In genomic region chr1:245988393-245989078, GRCh38 we compare ENCODE assay signal across 1 cellular context.
A peak's percentile ranks its signal among the peaks of the same experiment; 100 is the strongest.
TF ChIP-seq lines count a peak whose summit lies in the region.

No MANE protein-coding gene starts in this region.

TF ChIP-seq in K562, 482 proteins besides CTCF, POLR2A, EP300 and RAD21 (continued from another document and continues in another):
- TF ChIP-seq, protein P1, sequence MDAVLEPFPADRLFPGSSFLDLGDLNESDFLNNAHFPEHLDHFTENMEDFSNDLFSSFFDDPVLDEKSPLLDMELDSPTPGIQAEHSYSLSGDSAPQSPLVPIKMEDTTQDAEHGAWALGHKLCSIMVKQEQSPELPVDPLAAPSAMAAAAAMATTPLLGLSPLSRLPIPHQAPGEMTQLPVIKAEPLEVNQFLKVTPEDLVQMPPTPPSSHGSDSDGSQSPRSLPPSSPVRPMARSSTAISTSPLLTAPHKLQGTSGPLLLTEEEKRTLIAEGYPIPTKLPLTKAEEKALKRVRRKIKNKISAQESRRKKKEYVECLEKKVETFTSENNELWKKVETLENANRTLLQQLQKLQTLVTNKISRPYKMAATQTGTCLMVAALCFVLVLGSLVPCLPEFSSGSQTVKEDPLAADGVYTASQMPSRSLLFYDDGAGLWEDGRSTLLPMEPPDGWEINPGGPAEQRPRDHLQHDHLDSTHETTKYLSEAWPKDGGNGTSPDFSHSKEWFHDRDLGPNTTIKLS (IDR thresholded peaks at IDR 0.05; ENCODE audit: borderline replicate concordance, low read depth), result peak; percentile 71; the same call in 1 of the 2 replicates
- peak in 1 of 2 experiments; percentile 24; a peak in 1 of 4 replicates for TF ChIP-seq ARNT (IDR thresholded peaks at IDR 0.05)
- TF ChIP-seq JUND (IDR thresholded peaks at IDR 0.05; ENCODE audit: borderline replicate concordance, low read depth, low read length), result peak; percentile 79
- peak; percentile 81; the same call in 2 of the 3 replicates for TF ChIP-seq JUND (tag; IDR thresholded peaks at IDR 0.05; ENCODE audit: borderline replicate concordance, low read depth, low read length)
- TF ChIP-seq TSHZ1 (CRISPR knock-in tag; IDR thresholded peaks at IDR 0.05), result no peak
- no peak for TF ChIP-seq ZNF274 (IDR thresholded peaks at IDR 0.05; ENCODE audit: borderline replicate concordance, low read depth, low read length)
- TF ChIP-seq MCM7 (IDR thresholded peaks at IDR 0.05), result no peak
- peak; percentile 67; the same call in 1 of the 2 replicates for TF ChIP-seq ZEB2 (IDR thresholded peaks at IDR 0.05)
- TF ChIP-seq ASH1L (IDR thresholded peaks at IDR 0.05; ENCODE audit: borderline replicate concordance, low read depth, partially characterized antibody), result peak; percentile 82
- TF ChIP-seq ZNF511 (CRISPR knock-in tag; IDR thresholded peaks at IDR 0.05), result no peak
- TF ChIP-seq PHF20 (IDR thresholded peaks at IDR 0.05; ENCODE audit: partially characterized antibody), result no peak
- no peak for TF ChIP-seq E2F4 (CRISPR knock-in tag; IDR thresholded peaks at IDR 0.05; ENCODE audit: low read depth)
- 0 out of 6 replicates have a peak, but pooled peaks of 1 of the 3 experiments have one; percentile 8 for TF ChIP-seq ZBTB11 (CRISPR knock-in tag; IDR thresholded peaks at IDR 0.05)
- TF ChIP-seq PTTG1 (tag; IDR thresholded peaks at IDR 0.05; ENCODE audit: low read depth), result no peak
- TF ChIP-seq, protein P2, sequence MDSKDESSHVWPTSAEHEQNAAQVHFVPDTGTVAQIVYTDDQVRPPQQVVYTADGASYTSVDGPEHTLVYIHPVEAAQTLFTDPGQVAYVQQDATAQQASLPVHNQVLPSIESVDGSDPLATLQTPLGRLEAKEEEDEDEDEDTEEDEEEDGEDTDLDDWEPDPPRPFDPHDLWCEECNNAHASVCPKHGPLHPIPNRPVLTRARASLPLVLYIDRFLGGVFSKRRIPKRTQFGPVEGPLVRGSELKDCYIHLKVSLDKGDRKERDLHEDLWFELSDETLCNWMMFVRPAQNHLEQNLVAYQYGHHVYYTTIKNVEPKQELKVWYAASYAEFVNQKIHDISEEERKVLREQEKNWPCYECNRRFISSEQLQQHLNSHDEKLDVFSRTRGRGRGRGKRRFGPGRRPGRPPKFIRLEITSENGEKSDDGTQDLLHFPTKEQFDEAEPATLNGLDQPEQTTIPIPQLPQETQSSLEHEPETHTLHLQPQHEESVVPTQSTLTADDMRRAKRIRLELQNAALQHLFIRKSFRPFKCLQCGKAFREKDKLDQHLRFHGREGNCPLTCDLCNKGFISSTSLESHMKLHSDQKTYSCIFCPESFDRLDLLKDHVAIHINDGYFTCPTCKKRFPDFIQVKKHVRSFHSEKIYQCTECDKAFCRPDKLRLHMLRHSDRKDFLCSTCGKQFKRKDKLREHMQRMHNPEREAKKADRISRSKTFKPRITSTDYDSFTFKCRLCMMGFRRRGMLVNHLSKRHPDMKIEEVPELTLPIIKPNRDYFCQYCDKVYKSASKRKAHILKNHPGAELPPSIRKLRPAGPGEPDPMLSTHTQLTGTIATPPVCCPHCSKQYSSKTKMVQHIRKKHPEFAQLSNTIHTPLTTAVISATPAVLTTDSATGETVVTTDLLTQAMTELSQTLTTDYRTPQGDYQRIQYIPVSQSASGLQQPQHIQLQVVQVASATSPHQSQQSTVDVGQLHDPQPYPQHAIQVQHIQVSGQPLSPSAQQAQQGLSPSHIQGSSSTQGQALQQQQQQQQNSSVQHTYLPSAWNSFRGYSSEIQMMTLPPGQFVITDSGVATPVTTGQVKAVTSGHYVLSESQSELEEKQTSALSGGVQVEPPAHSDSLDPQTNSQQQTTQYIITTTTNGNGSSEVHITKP (IDR thresholded peaks at IDR 0.05; ENCODE audit: partially characterized antibody), result peak; percentile 66
- peak; percentile 56 for TF ChIP-seq CHD2 (IDR thresholded peaks at IDR 0.05; ENCODE audit: low read depth, low read length)
- peak; percentile 90 for TF ChIP-seq SMAD1 (IDR thresholded peaks at IDR 0.05; ENCODE audit: low read depth, low read length, partially characterized antibody)
- 0 out of 2 replicates have a peak, but pooled peaks have one; percentile 3 for TF ChIP-seq BHLHE40 (IDR thresholded peaks at IDR 0.05; ENCODE audit: low read length)
- TF ChIP-seq MEF2A (IDR thresholded peaks at IDR 0.05; ENCODE audit: control insufficient read depth, low read depth, low read length), result no peak
- peak; percentile 63; the same call in 1 of the 2 replicates for TF ChIP-seq HMGXB4 (CRISPR knock-in tag; IDR thresholded peaks at IDR 0.05)
- no peak for TF ChIP-seq ZNF224 (CRISPR knock-in tag; IDR thresholded peaks at IDR 0.05)
- TF ChIP-seq FOXJ2 (tag; IDR thresholded peaks at IDR 0.05), result peak; percentile 54; the same call in 1 of the 2 replicates
- TF ChIP-seq FOXP1 (CRISPR knock-in tag; IDR thresholded peaks at IDR 0.05), result peak; percentile 17; the same call in 1 of the 2 replicates
- TF ChIP-seq ZNF143 (CRISPR knock-in tag; IDR thresholded peaks at IDR 0.05), result no peak
- peak; percentile 77 for TF ChIP-seq NEUROD1 (IDR thresholded peaks at IDR 0.05; ENCODE audit: borderline replicate concordance, low read depth, low read length, partially characterized antibody)
- peak; percentile 88 for TF ChIP-seq ZNF384 (IDR thresholded peaks at IDR 0.05; ENCODE audit: low read depth, low read length)
- TF ChIP-seq ETV5 (CRISPR knock-in tag; IDR thresholded peaks at IDR 0.05; ENCODE audit: low read depth), result 0 out of 2 replicates have a peak, but pooled peaks have one; percentile 5
- TF ChIP-seq RBM34 (IDR thresholded peaks at IDR 0.05; ENCODE audit: borderline replicate concordance, insufficient read depth, low read length), result no peak
- no peak for TF ChIP-seq ZNF133 (CRISPR knock-in tag; IDR thresholded peaks at IDR 0.05)
- TF ChIP-seq RAD51 (IDR thresholded peaks at IDR 0.05; ENCODE audit: borderline replicate concordance, low read depth), result peak; percentile 88
- TF ChIP-seq ZNF12 (CRISPR knock-in tag; IDR thresholded peaks at IDR 0.05), result 0 out of 2 replicates have a peak, but pooled peaks have one; percentile 31
- peak; percentile 7 to 81; a peak in 1 of 4 replicates for TF ChIP-seq TEAD1 (CRISPR knock-in tag; IDR thresholded peaks at IDR 0.05)
- TF ChIP-seq RCOR1 (IDR thresholded peaks at IDR 0.05; ENCODE audit: borderline replicate concordance in 1 of 2, low read depth in 2 of 2, low read length in 2 of 2), result peak; percentile 78 to 91; a peak in 3 of 4 replicates
- TF ChIP-seq ZNF174 (CRISPR knock-in tag; IDR thresholded peaks at IDR 0.05), result no peak
- no peak for TF ChIP-seq ZNF830 (CRISPR knock-in tag; IDR thresholded peaks at IDR 0.05)
- TF ChIP-seq SREBF1 (IDR thresholded peaks at IDR 0.05; ENCODE audit: borderline replicate concordance, low read depth, low read length), result peak; percentile 97
- no peak for TF ChIP-seq CHD4 (IDR thresholded peaks at IDR 0.05; ENCODE audit: insufficient read depth, insufficient replicate concordance, low read depth, low read length, poor library complexity, severe bottlenecking)
- peak; percentile 66; the same call in 1 of the 2 replicates for TF ChIP-seq POLR2H (tag; IDR thresholded peaks at IDR 0.05; ENCODE audit: low read depth)
- TF ChIP-seq MEIS2 (IDR thresholded peaks at IDR 0.05; ENCODE audit: partially characterized antibody), result peak; percentile 80
- TF ChIP-seq TAF7 (tag; IDR thresholded peaks at IDR 0.05), result peak; percentile 31; the same call in 1 of the 2 replicates
- TF ChIP-seq, protein P3, sequence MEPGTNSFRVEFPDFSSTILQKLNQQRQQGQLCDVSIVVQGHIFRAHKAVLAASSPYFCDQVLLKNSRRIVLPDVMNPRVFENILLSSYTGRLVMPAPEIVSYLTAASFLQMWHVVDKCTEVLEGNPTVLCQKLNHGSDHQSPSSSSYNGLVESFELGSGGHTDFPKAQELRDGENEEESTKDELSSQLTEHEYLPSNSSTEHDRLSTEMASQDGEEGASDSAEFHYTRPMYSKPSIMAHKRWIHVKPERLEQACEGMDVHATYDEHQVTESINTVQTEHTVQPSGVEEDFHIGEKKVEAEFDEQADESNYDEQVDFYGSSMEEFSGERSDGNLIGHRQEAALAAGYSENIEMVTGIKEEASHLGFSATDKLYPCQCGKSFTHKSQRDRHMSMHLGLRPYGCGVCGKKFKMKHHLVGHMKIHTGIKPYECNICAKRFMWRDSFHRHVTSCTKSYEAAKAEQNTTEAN (CRISPR knock-in tag; IDR thresholded peaks at IDR 0.05), result no peak
- no peak for TF ChIP-seq CREB5 (CRISPR knock-in tag; IDR thresholded peaks at IDR 0.05)
- TF ChIP-seq MECOM (CRISPR knock-in tag; IDR thresholded peaks at IDR 0.05), result peak; percentile 37; the same call in 1 of the 2 replicates
- peak; percentile 93; the same call in 1 of the 2 replicates for TF ChIP-seq PHF21A (IDR thresholded peaks at IDR 0.05; ENCODE audit: borderline replicate concordance, low read depth)
- TF ChIP-seq POLR2AphosphoS5 (IDR thresholded peaks at IDR 0.05; ENCODE audit: control insufficient read depth, insufficient read depth, low read depth, low read length), result peak; percentile 81
